In the genomic region with DNA sequence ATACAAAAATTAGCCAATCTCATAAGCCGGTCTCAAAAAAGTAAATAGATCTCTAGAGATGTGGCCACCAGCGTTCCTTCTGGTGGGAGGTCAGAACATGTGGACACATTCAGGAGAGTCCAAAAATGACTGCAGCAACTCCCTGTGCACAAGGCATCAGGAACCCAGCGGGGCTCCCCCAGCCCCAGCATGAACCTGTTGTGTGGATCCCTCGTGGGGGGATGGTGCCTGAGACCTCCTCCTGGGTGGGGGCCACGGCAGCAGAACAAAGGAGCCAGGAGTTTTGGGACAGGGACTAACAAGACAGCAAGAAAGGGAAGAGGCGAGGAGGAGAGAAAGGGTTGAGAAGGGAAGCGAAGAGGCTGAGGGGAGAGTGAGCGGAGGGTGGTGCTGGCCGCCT, we compare ENCODE assay signal across 22 cellular contexts.
"Had no signal": no experiment of that assay in that cellular context is flagged by ENCODE, and none has a peak within 500 bp of the region (broad histone marks: within the 10 kb centered on the region; RNA-seq: fewer than 3 reads in every experiment).

No MANE protein-coding gene starts in this region.

- H3K4me1 Mint-ChIP-seq: activated CD4-positive, alpha-beta T cell treated with anti-CD3 and anti-CD28 coated beads, Interleukin-2, amount 10 ng/mL, durations not matched to agents 7 days and 5 days; activated naive CD4-positive, alpha-beta T cell treated with anti-CD3 and anti-CD28 coated beads, Interleukin-2, amount 50 U/mL, for 24 hours had no signal

- H3K4me1 ChIP-seq: breast epithelium had no signal

- H3K27me3 ChIP-seq: breast epithelium had no signal

- H3K9me3 ChIP-seq: breast epithelium had no signal

- H3K4me3 Mint-ChIP-seq: activated CD4-positive, alpha-beta memory T cell treated with anti-CD3 and anti-CD28 coated beads for 36 hours; activated CD4-positive, alpha-beta T cell treated with anti-CD3 and anti-CD28 coated beads, Interleukin-2, amount 10 ng/mL, durations not matched to agents 7 days and 5 days; activated naive CD4-positive, alpha-beta T cell treated with anti-CD3 and anti-CD28 coated beads, Interleukin-2, amount 50 U/mL, for 24 hours; activated T-cell treated with anti-CD3 and anti-CD28 coated beads, Interleukin-2, amount 50 U/mL, for 4 hours; T-helper 17 cell had no signal

- H3K27me3 Mint-ChIP-seq: activated CD4-positive, alpha-beta T cell treated with anti-CD3 and anti-CD28 coated beads, Interleukin-2, amount 10 ng/mL, durations not matched to agents 7 days and 5 days; activated naive CD4-positive, alpha-beta T cell treated with anti-CD3 and anti-CD28 coated beads, Interleukin-2, amount 50 U/mL, for 24 hours had no signal

- H3K27ac ChIP-seq: breast epithelium had no signal

- H3K4me3 ChIP-seq: breast epithelium had no signal

- H3K36me3 ChIP-seq: breast epithelium had no signal

- H3K9me3 Mint-ChIP-seq: activated CD4-positive, alpha-beta memory T cell treated with anti-CD3 and anti-CD28 coated beads for 36 hours; activated CD4-positive, alpha-beta T cell treated with anti-CD3 and anti-CD28 coated beads, Interleukin-2, amount 10 ng/mL, durations not matched to agents 7 days and 5 days; activated naive CD4-positive, alpha-beta T cell treated with anti-CD3 and anti-CD28 coated beads, Interleukin-2, amount 50 U/mL, for 24 hours; activated T-cell treated with anti-CD3 and anti-CD28 coated beads, Interleukin-2, amount 50 U/mL, for 4 hours had no signal

- H3K36me3 Mint-ChIP-seq: activated CD4-positive, alpha-beta memory T cell treated with anti-CD3 and anti-CD28 coated beads for 36 hours; activated naive CD4-positive, alpha-beta T cell treated with anti-CD3 and anti-CD28 coated beads, Interleukin-2, amount 50 U/mL, for 24 hours; IgD-negative memory B cell had no signal

- DNase-seq: activated CD4-positive, alpha-beta memory T cell treated with anti-CD3 and anti-CD28 coated beads for 36 hours; activated CD4-positive, alpha-beta T cell treated with anti-CD3 and anti-CD28 coated beads, Interleukin-2, amount 10 ng/mL, durations not matched to agents 7 days and 5 days; activated CD4-positive, CD25-positive, alpha-beta regulatory T cell; activated CD8-positive, alpha-beta memory T cell treated with anti-CD3 and anti-CD28 coated beads for 24 hours; activated gamma-delta T cell treated with Interleukin-2 at 50 U/mL for 16 hours; activated T-cell treated with anti-CD3 and anti-CD28 coated beads, Interleukin-2, amount 50 U/mL, for 4 hours; central memory CD4-positive, alpha-beta T cell; KG1; MV-4-11; NCI-H1105 treated with DMSO at 0.1 percent for 48 hours; NCI-H1436 treated with DMSO at 0.1 percent for 48 hours; NCI-H187; NCI-H2081; NCI-H510A treated with DMSO at 0.1 percent for 48 hours; NCI-H69; PC-3; SIG-M5; T-helper 17 cell; T-helper 9 cell had no signal

- H3K27ac Mint-ChIP-seq: activated CD4-positive, alpha-beta memory T cell treated with anti-CD3 and anti-CD28 coated beads for 36 hours; activated CD4-positive, alpha-beta T cell treated with anti-CD3 and anti-CD28 coated beads, Interleukin-2, amount 10 ng/mL, durations not matched to agents 7 days and 5 days; activated naive CD4-positive, alpha-beta T cell treated with anti-CD3 and anti-CD28 coated beads, Interleukin-2, amount 50 U/mL, for 24 hours; IgD-negative memory B cell; T-helper 17 cell had no signal
